In the genomic region with DNA sequence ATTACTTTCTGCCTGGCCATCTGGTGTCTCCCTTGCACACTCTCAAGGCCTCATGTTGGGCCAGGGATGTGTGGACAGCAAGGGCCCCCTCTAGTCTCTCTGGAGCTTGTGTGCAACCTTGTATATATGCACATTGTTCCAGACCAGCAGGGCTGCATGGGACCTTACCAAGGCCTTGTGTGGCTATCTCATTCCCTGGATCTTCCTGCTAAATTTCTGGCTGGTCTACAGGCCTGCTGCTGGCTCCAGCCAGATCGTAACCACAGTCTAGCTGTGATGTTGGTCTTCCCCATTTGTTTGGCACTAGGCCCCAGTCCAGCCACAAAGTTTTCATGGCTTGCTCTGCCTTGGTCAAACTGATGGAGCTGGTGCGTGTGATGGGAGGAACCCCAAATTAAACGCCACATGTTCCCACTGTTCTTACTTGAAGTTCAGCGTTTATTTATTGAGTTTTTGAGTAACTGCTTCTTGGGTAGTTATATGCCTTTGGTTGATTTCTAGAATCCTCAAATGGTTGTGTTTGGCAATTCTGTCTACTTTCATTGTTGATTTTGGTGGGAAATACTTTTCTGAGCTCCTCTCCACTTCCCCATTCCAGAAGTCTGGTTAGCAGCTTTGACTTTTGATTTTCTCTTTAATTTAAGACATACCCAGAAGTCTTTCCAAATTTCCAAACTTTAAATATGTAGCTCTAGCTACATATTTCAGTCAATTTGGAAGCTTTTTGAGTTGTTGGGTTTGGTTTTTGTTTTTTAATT, we compare ENCODE assay signal across 14 cellular contexts. TPM values are rescaled to one million over a fixed set of nuclear protein-coding genes. Genes with fewer than 3 reads are reported as not detected.
DNase-seq lines count a peak whose midpoint lies in the region; ATAC-seq lines count a peak whose summit lies in the region.
"Had no signal": no experiment of that assay in that cellular context is flagged by ENCODE, and none has a peak within 500 bp of the region (broad histone marks: within the 10 kb centered on the region; RNA-seq: fewer than 3 reads in every experiment).

No MANE protein-coding gene starts in this region.

- H3K9ac ChIP-seq in adipocyte (ENCODE audit: low read length) = no peak overlapping the region

- H3K9me3 ChIP-seq in adipocyte (ENCODE audit: control insufficient read depth, low read length) = peaks cover 2% of the 10 kb centered on the region

- no peak overlapping the region for H3K4me3 ChIP-seq in adipocyte (ENCODE audit: low read length)

- H3K27me3 ChIP-seq in adipocyte (replicated peaks; ENCODE audit: control insufficient read depth, insufficient read depth, low read length) = no peaks in the 10 kb centered on the region

- peak; percentile 65 for DNase-seq in AG20443 (ENCODE audit: low spot score)
- DNase-seq in HS-27A (ENCODE audit: low read depth) = peak; percentile 54
- DNase-seq in adipocyte (ENCODE audit: low read depth) = peak; percentile 33
- DNase-seq in left lobe of liver (ENCODE audit: low spot score) = no peak
- no peak for DNase-seq in superior temporal gyrus (ENCODE audit: extremely low spot score)
- DNase-seq in SK-N-DZ (ENCODE audit: low spot score) = no peak
- no peak for DNase-seq in NCI-H1092 (lab: John Stamatoyannopoulos, UW)
- no peak for DNase-seq in COR-L47 (lab: John Stamatoyannopoulos, UW)
- DNase-seq: amygdala; CD8-positive, alpha-beta memory T cell; NCI-H1417 had no signal

- H3K4me1 ChIP-seq in adipocyte (ENCODE audit: control insufficient read depth, insufficient read depth, low read length) = peaks cover 11% of the 10 kb centered on the region

- peak; percentile 10 for ATAC-seq in left lobe of liver
- ATAC-seq: HCT116 had no signal

- H3K36me3 ChIP-seq in adipocyte (ENCODE audit: control insufficient read depth, insufficient read depth, low read length, severe bottlenecking) = no peaks in the 10 kb centered on the region

RNA-seq across cellular contexts. Expression of a gene that starts 56.4 kb away (rescaled TPM):
- total RNA-seq in left lobe of liver = 12.9 TPM
- polyA plus RNA-seq in SK-N-DZ (2014; cell fraction: cytosol; rRNA removed) = 3.2 and 10.4 TPM in 2 replicates
- 3.7 and 9.2 TPM in 2 replicates for polyA plus RNA-seq in SK-N-DZ (2014; cell fraction: nucleus; rRNA removed)

RNA-seq across cellular contexts. Expression of a gene that starts 57.0 kb away (rescaled TPM):
- not detected for total RNA-seq in left lobe of liver
- polyA plus RNA-seq in SK-N-DZ (2014; cell fraction: cytosol; rRNA removed) = not detected in 2 replicates
- polyA plus RNA-seq in SK-N-DZ (2014; cell fraction: nucleus; rRNA removed) = not detected in 2 replicates
- total RNA-seq: CD8-positive, alpha-beta memory T cell; frontal cortex; lower leg skin had no signal
- polyA plus RNA-seq: CD8-positive, alpha-beta memory T cell had no signal

Comparison
In these comparisons a context has a peak if more than half of its experiments do, and no peak if none do; other contexts are left out.
1. DNase-seq: peak in AG20443 (single experiment), HS-27A (single experiment) and adipocyte (single experiment); none in left lobe of liver (single experiment), superior temporal gyrus (single experiment), SK-N-DZ (single experiment), NCI-H1092 (single experiment) and COR-L47 (single experiment).